Comparison of ENCODE assay signal across 1 cellular context in the genomic region with DNA sequence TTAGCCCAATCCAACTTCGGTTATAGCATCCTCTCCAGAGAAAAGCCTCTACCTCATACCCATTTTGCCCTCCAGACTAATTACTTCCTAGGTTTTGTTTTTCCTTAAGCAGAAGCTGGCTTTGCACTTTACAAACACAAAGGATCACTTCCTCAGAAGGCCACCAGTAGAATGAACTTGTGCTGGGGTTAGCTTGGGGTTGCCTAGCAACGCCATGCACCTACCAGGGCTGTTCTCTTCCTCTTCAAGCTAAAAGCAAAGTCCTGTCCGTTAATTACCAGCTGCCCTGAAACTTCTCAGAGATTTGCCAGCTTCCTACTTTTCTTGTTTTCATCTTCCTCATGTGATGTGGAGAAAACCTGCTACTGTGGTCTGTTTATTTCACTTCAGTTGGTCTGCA.
TF ChIP-seq lines count a peak whose summit lies in the region.

No MANE protein-coding gene starts in this region.

TF ChIP-seq in HepG2, 621 proteins besides CTCF, POLR2A, EP300 and RAD21 (continued from another document):
- TF ChIP-seq, protein P1, sequence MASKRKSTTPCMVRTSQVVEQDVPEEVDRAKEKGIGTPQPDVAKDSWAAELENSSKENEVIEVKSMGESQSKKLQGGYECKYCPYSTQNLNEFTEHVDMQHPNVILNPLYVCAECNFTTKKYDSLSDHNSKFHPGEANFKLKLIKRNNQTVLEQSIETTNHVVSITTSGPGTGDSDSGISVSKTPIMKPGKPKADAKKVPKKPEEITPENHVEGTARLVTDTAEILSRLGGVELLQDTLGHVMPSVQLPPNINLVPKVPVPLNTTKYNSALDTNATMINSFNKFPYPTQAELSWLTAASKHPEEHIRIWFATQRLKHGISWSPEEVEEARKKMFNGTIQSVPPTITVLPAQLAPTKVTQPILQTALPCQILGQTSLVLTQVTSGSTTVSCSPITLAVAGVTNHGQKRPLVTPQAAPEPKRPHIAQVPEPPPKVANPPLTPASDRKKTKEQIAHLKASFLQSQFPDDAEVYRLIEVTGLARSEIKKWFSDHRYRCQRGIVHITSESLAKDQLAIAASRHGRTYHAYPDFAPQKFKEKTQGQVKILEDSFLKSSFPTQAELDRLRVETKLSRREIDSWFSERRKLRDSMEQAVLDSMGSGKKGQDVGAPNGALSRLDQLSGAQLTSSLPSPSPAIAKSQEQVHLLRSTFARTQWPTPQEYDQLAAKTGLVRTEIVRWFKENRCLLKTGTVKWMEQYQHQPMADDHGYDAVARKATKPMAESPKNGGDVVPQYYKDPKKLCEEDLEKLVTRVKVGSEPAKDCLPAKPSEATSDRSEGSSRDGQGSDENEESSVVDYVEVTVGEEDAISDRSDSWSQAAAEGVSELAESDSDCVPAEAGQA (IDR thresholded peaks at IDR 0.05; ENCODE audit: low read depth) = no peak
- TF ChIP-seq, protein P1 (CRISPR knock-in tag; IDR thresholded peaks at IDR 0.05; ENCODE audit: borderline replicate concordance) = no peak
- no peak for TF ChIP-seq PAWR (CRISPR knock-in tag; IDR thresholded peaks at IDR 0.05; ENCODE audit: borderline replicate concordance)
- TF ChIP-seq ZNF274 (CRISPR knock-in tag; IDR thresholded peaks at IDR 0.05) = no peak
- no peak for TF ChIP-seq YY1 (IDR thresholded peaks at IDR 0.05; ENCODE audit: insufficient read depth, insufficient replicate concordance, low read depth, low read length)
- TF ChIP-seq HOXA3 (CRISPR knock-in tag; IDR thresholded peaks at IDR 0.05) = no peak
- TF ChIP-seq STAT5B (CRISPR knock-in tag; IDR thresholded peaks at IDR 0.05) = no peak
- no peak for TF ChIP-seq KLF15 (CRISPR knock-in tag; IDR thresholded peaks at IDR 0.05; ENCODE audit: borderline replicate concordance)
- TF ChIP-seq CEBPG (CRISPR knock-in tag; IDR thresholded peaks at IDR 0.05) = no peak
- TF ChIP-seq SIX4 (CRISPR knock-in tag; IDR thresholded peaks at IDR 0.05) = no peak
- TF ChIP-seq ZSCAN22 (CRISPR knock-in tag; IDR thresholded peaks at IDR 0.05) = no peak
- TF ChIP-seq, protein P2, sequence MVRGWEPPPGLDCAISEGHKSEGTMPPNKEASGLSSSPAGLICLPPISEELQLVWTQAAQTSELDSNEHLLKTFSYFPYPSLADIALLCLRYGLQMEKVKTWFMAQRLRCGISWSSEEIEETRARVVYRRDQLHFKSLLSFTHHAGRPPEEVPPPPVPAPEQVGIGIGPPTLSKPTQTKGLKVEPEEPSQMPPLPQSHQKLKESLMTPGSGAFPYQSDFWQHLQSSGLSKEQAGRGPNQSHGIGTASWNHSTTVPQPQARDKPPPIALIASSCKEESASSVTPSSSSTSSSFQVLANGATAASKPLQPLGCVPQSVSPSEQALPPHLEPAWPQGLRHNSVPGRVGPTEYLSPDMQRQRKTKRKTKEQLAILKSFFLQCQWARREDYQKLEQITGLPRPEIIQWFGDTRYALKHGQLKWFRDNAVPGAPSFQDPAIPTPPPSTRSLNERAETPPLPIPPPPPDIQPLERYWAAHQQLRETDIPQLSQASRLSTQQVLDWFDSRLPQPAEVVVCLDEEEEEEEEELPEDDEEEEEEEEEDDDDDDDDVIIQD (CRISPR knock-in tag; IDR thresholded peaks at IDR 0.05; ENCODE audit: low read depth) = no peak
- TF ChIP-seq, protein P3, sequence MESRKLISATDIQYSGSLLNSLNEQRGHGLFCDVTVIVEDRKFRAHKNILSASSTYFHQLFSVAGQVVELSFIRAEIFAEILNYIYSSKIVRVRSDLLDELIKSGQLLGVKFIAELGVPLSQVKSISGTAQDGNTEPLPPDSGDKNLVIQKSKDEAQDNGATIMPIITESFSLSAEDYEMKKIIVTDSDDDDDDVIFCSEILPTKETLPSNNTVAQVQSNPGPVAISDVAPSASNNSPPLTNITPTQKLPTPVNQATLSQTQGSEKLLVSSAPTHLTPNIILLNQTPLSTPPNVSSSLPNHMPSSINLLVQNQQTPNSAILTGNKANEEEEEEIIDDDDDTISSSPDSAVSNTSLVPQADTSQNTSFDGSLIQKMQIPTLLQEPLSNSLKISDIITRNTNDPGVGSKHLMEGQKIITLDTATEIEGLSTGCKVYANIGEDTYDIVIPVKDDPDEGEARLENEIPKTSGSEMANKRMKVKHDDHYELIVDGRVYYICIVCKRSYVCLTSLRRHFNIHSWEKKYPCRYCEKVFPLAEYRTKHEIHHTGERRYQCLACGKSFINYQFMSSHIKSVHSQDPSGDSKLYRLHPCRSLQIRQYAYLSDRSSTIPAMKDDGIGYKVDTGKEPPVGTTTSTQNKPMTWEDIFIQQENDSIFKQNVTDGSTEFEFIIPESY (CRISPR knock-in tag; IDR thresholded peaks at IDR 0.05) = no peak
- no peak for TF ChIP-seq GTF3A (CRISPR knock-in tag; conservative IDR thresholded peaks at IDR 0.05)
- no peak for TF ChIP-seq ZNF543 (CRISPR knock-in tag; IDR thresholded peaks at IDR 0.05)
- no peak for TF ChIP-seq MIER3 (CRISPR knock-in tag; IDR thresholded peaks at IDR 0.05; ENCODE audit: borderline replicate concordance)
- TF ChIP-seq ZNF556 (CRISPR knock-in tag; IDR thresholded peaks at IDR 0.05; ENCODE audit: borderline replicate concordance) = no peak
- TF ChIP-seq, protein P4, sequence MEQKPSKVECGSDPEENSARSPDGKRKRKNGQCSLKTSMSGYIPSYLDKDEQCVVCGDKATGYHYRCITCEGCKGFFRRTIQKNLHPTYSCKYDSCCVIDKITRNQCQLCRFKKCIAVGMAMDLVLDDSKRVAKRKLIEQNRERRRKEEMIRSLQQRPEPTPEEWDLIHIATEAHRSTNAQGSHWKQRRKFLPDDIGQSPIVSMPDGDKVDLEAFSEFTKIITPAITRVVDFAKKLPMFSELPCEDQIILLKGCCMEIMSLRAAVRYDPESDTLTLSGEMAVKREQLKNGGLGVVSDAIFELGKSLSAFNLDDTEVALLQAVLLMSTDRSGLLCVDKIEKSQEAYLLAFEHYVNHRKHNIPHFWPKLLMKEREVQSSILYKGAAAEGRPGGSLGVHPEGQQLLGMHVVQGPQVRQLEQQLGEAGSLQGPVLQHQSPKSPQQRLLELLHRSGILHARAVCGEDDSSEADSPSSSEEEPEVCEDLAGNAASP (CRISPR knock-in tag; IDR thresholded peaks at IDR 0.05; ENCODE audit: borderline replicate concordance) = no peak
- no peak for TF ChIP-seq ZNF605 (CRISPR knock-in tag; IDR thresholded peaks at IDR 0.05)
TF ChIP-seq in HepG2: peak in this region for 0.
